16 cellular contexts compared by ENCODE assay signal in the genomic region with DNA sequence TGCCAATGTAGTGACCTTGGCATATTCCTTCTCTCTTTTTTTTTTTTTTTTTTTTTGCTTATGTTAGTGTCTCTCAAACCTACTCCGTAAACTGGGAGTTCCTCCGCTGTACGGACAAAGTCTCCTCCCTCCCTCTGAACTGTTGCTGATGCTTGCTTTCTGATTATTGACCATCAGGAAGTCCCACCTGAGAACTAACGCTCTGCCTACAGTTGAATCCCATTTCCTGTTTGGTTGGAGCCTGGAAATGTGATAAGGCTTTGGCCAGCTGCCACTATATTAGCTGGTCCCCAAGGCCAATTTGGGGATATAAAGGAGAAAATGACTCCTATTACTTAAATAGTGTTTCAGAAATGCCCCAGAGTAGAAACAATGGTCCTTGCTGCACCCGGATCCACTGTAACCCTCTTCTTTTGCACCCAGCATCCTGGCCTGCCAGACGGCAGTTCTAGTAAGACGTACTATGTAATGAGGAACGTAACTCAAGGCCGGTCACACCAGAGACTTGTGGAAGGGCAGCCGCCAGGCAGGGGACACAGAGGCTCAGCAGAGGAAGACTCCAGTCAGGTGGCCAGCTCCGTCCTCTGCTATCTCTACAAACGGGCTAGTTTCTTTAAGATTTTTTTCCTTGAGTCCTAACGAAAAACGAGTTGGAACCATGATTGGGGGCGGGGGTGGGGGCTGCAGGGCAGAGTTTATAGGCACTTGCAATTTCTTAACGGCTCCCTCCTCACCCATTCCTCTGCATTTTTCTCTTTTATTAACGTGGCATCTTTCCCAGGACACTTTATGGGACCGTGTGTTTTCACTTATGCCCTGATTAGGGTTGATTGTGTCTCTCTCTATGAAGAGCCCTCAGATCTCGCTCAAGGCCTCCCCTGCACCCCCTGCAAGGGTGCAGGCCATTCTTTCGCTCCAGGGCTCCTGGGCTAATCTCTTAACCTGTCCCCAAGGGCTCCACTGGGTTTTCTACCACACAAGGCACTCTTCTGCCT.
DNase-seq lines count a peak whose midpoint lies in the region; ATAC-seq and TF ChIP-seq lines count a peak whose summit lies in the region.
"Had no signal": no experiment of that assay in that cellular context is flagged by ENCODE, and none has a peak within 500 bp of the region (broad histone marks: within the 10 kb centered on the region; RNA-seq: fewer than 3 reads in every experiment).

No MANE protein-coding gene starts in this region.

- no peak overlapping the region for H3K4me3 Mint-ChIP-seq in activated T-helper 17 cell treated with anti-CD3 and anti-CD28 coated beads, Interleukin-2, amount 50 U/mL, for 72 hours
- no peak overlapping the region for H3K4me3 Mint-ChIP-seq in osteocyte (ENCODE audit: unreplicated experiment)
- H3K4me3 Mint-ChIP-seq: activated CD4-positive, alpha-beta T cell treated with anti-CD3 and anti-CD28 coated beads, Interleukin-2, amount 10 ng/mL, durations not matched to agents 7 days and 5 days had no signal

- in situ Hi-C loops in ACHN (cut with HindIII; ENCODE audit: low pct_ligation_motif_present, low pct_unique_long_range_greater_than_20kb, low sequenced_read_pairs), result no loop called here

- no peak overlapping the region for H3K4me3 ChIP-seq in fibroblast of the aortic adventitia (ENCODE audit: low read depth, low read length)
- H3K4me3 ChIP-seq in sigmoid colon, result no peak overlapping the region
- no peak overlapping the region for H3K4me3 ChIP-seq in prostate gland

- H3K4me1 Mint-ChIP-seq in activated T-helper 17 cell treated with anti-CD3 and anti-CD28 coated beads, Interleukin-2, amount 50 U/mL, for 72 hours, result no peaks in the 10 kb centered on the region
- peaks cover 56% of the 10 kb centered on the region for H3K4me1 Mint-ChIP-seq in osteocyte (ENCODE audit: unreplicated experiment)
- H3K4me1 Mint-ChIP-seq: activated CD4-positive, alpha-beta T cell treated with anti-CD3 and anti-CD28 coated beads, Interleukin-2, amount 10 ng/mL, durations not matched to agents 7 days and 5 days had no signal

- no peaks in the 10 kb centered on the region for H3K36me3 Mint-ChIP-seq in activated T-helper 17 cell treated with anti-CD3 and anti-CD28 coated beads, Interleukin-2, amount 50 U/mL, for 72 hours (ENCODE audit: low read depth)
- H3K36me3 Mint-ChIP-seq in osteocyte (ENCODE audit: unreplicated experiment), result no peaks in the 10 kb centered on the region

- intact Hi-C loops in sigmoid colon (cut with DNase I) (loop anchor here (2.0 to 5.0 kb wide), 3 partner anchors 21 to 108 kb away; a partner anchor contains a TSS), prostate gland (cut with DNase I) (no loop called here)

- TF ChIP-seq EP300 in sigmoid colon (IDR thresholded peaks at IDR 0.05), result no peak

- H3K27me3 ChIP-seq in sigmoid colon (no peaks in the 10 kb centered on the region), prostate gland (replicated peaks; ENCODE audit: insufficient read depth) (no peaks in the 10 kb centered on the region)

- H3K27ac Mint-ChIP-seq in activated T-helper 17 cell treated with anti-CD3 and anti-CD28 coated beads, Interleukin-2, amount 50 U/mL, for 72 hours, result no peak overlapping the region
- H3K27ac Mint-ChIP-seq in osteocyte (ENCODE audit: unreplicated experiment), result no peak overlapping the region
- H3K27ac Mint-ChIP-seq: activated CD4-positive, alpha-beta T cell treated with anti-CD3 and anti-CD28 coated beads, Interleukin-2, amount 10 ng/mL, durations not matched to agents 7 days and 5 days had no signal

- 18 to 60% methylated on average over 20 of the region's 20 CpGs for WGBS in sigmoid colon, 2 donors
- 32% methylated on average over 20 of the region's 20 CpGs for whole genome bisulfite sequencing in prostate gland

- H3K27ac ChIP-seq in sigmoid colon (peak overlapping the region; percentile 48 to 91 (median 88)), prostate gland (no peak overlapping the region)

- no peaks in the 10 kb centered on the region for H3K36me3 ChIP-seq in sigmoid colon
- H3K36me3 ChIP-seq in prostate gland, result no peaks in the 10 kb centered on the region

- peaks cover 15% of the 10 kb centered on the region for H3K27me3 Mint-ChIP-seq in activated T-helper 17 cell treated with anti-CD3 and anti-CD28 coated beads, Interleukin-2, amount 50 U/mL, for 72 hours
- peaks cover 33% of the 10 kb centered on the region for H3K27me3 Mint-ChIP-seq in osteocyte (ENCODE audit: unreplicated experiment)

- TF ChIP-seq CTCF in fibroblast of the aortic adventitia (IDR thresholded peaks at IDR 0.05; ENCODE audit: insufficient read depth, low read length) (no peak), sigmoid colon (IDR thresholded peaks at IDR 0.05) (no peak), osteocyte (IDR thresholded peaks at IDR 0.05) (no peak), prostate gland (IDR thresholded peaks at IDR 0.05) (no peak)

- H3K9me3 Mint-ChIP-seq in activated T-helper 17 cell treated with anti-CD3 and anti-CD28 coated beads, Interleukin-2, amount 50 U/mL, for 72 hours, result no peaks in the 10 kb centered on the region
- no peaks in the 10 kb centered on the region for H3K9me3 Mint-ChIP-seq in osteocyte (ENCODE audit: unreplicated experiment)
- H3K9me3 Mint-ChIP-seq: activated CD4-positive, alpha-beta T cell treated with anti-CD3 and anti-CD28 coated beads, Interleukin-2, amount 10 ng/mL, durations not matched to agents 7 days and 5 days had no signal

- DNase-seq in DMS79 (lab: John Stamatoyannopoulos, UW), result peak; percentile 70
- DNase-seq in NCI-H2029 treated with DMSO at 0.1 percent for 48 hours (lab: John Stamatoyannopoulos, UW), result peak; percentile 38
- DNase-seq in fibroblast of the aortic adventitia (ENCODE audit: low read depth), result peak; percentile 50
- DNase-seq in sigmoid colon, result peak; percentile 70
- DNase-seq in osteocyte (ENCODE audit: extremely low spot score, unreplicated experiment), result no peak
- no peak for DNase-seq in ACHN
- DNase-seq in prostate gland (ENCODE audit: low spot score), result no peak
- DNase-seq: activated CD4-positive, alpha-beta T cell treated with anti-CD3 and anti-CD28 coated beads, Interleukin-2, amount 10 ng/mL, durations not matched to agents 7 days and 5 days; activated naive CD4-positive, alpha-beta T cell; foreskin melanocyte; GF-D8; NCI-H2171 treated with DMSO at 0.1 percent for 48 hours; stimulated activated naive CD4-positive, alpha-beta T cell had no signal

- no peak for ATAC-seq in activated T-helper 17 cell treated with anti-CD3 and anti-CD28 coated beads, Interleukin-2, amount 50 U/mL, for 72 hours (replicated peaks)
- ATAC-seq: Panc1 had no signal

- H3K9me3 ChIP-seq in sigmoid colon (no peaks in the 10 kb centered on the region), prostate gland (no peaks in the 10 kb centered on the region)
- H3K9me3 ChIP-seq: Caco-2 had no signal

- TF ChIP-seq POLR2A in sigmoid colon (IDR thresholded peaks at IDR 0.05), result no peak
- TF ChIP-seq POLR2A in prostate gland (IDR thresholded peaks at IDR 0.05), result no peak

- H3K4me1 ChIP-seq in sigmoid colon, result peaks cover 0 to 88% (median 79%) of the 10 kb centered on the region in 4 donors
- no peaks in the 10 kb centered on the region for H3K4me1 ChIP-seq in prostate gland (replicated peaks)
- H3K4me1 ChIP-seq: Caco-2 had no signal

Comparison
In these comparisons a context has a peak if more than half of its experiments do, and no peak if none do; other contexts are left out.
1. DNase-seq: peak in DMS79 (single experiment), NCI-H2029 treated with DMSO at 0.1 percent for 48 hours (single experiment), fibroblast of the aortic adventitia (single experiment) and sigmoid colon (single experiment); none in osteocyte (single experiment), ACHN (single experiment) and prostate gland (single experiment).
2. H3K27ac ChIP-seq: peak in sigmoid colon (4 of 4); none in prostate gland (0 of 2).